In the genomic region with DNA sequence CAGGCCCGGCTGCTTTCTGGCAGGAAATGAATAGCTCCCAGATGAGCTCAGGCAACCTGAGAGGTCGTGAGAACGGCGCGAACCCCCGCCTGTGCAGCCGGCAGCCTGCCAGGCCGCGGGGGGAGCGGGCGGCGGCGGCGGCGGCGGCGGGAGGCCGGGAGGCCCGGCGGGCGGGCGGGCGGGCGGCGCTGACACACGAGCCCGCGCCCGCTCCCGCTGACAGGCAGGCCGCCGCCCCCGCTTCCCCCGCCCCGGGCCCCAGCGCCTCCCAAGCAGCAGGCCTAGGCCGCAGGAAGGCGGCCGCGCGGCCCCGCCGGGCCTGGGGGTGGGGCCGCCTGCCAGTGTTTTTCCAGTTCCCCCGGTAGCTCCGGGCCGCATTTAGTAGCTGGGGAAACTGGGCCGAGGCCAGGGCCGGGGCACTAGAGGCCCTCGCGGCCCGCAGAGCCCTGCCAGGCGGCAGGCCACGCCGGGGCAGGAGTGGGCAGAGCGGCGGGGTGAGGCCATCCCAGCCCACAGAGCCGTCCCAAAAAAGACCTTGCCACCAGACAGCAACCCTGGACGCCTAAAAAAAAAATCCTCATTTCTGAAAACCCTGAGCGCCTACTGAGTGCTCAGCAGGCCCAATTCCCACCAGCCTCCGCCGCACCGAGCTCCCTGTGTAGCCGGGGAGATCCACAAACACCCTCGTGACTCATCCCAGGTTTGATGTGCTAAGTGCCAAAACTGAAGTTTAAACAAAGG, we compare ENCODE assay signal across 8 cellular contexts. TPM values are rescaled to one million over a fixed set of nuclear protein-coding genes. Genes with fewer than 3 reads are reported as not detected.
A peak's percentile ranks its signal among the peaks of the same experiment; 100 is the strongest.
DNase-seq lines count a peak whose midpoint lies in the region; ATAC-seq and TF ChIP-seq lines count a peak whose summit lies in the region.

No MANE protein-coding gene starts in this region.

- H3K18ac ChIP-seq in neuronal stem cell (ENCODE audit: low read length): peak overlapping the region; percentile 93

- peak overlapping the region; percentile 86 for H2AFZ ChIP-seq in neuronal stem cell (ENCODE audit: low read length)

- peak in 9 of 10 experiments; percentile 22 to 63 (median 43) for DNase-seq in CD4-positive, alpha-beta T cell
- DNase-seq in GM20000 (ENCODE audit: low spot score): peak; percentile 90
- DNase-seq in HuH-7 (ENCODE audit: low spot score): peak; percentile 81
- DNase-seq in RKO (ENCODE audit: low spot score): peak; percentile 92
- DNase-seq in activated naive CD4-positive, alpha-beta T cell treated with anti-CD3 and anti-CD28 coated beads, Interleukin-2, amount 50 U/mL, for 16 hours: peak; percentile 75
- DNase-seq in neuronal stem cell (ENCODE audit: low spot score): peak; percentile 80
- DNase-seq in thoracic aorta (ENCODE audit: low spot score): peak; percentile 70

- intact Hi-C loops in CD4-positive, alpha-beta T cell (cut with DNase I, micrococcal nuclease): no loop called here

- no peak for TF ChIP-seq CTCF in CD4-positive, alpha-beta T cell (IDR thresholded peaks at IDR 0.05)
- no peak for TF ChIP-seq CTCF in GM20000 (IDR thresholded peaks at IDR 0.05; ENCODE audit: extremely low read depth, missing control alignments)
- TF ChIP-seq CTCF in gastroesophageal sphincter (IDR thresholded peaks at IDR 0.05): peak in 1 of 4 experiments; percentile 23
- TF ChIP-seq CTCF in thoracic aorta (IDR thresholded peaks at IDR 0.05): no peak

- H3K4me1 ChIP-seq in gastroesophageal sphincter (peaks cover 13 to 77% (median 45%) of the 10 kb centered on the region in 3 donors), neuronal stem cell (ENCODE audit: control insufficient read depth in 2 of 2, insufficient read depth in 1 of 2, low read depth in 1 of 2, low read length in 2 of 2) (peaks cover 26 to 31% of the 10 kb centered on the region in 2 donors), thoracic aorta (ENCODE audit: control insufficient read depth in 1 of 2, low read depth in 2 of 2) (peaks cover 18 to 45% of the 10 kb centered on the region in 2 donors)

- H3K36me3 ChIP-seq in gastroesophageal sphincter (no peaks in the 10 kb centered on the region), neuronal stem cell (replicated peaks in 1 of 2; ENCODE audit: control insufficient read depth in 2 of 2, insufficient read depth in 2 of 2, low read length in 2 of 2) (peaks cover 0 to 27% of the 10 kb centered on the region in 2 donors), thoracic aorta (no peaks in the 10 kb centered on the region)

- CTCF ChIA-PET in CD4-positive, alpha-beta T cell (lab: Charles Lee): no interaction called here

- peak overlapping the region; percentile 19 for H3K27ac Mint-ChIP-seq in CD4-positive, alpha-beta T cell

- H2BK15ac ChIP-seq in neuronal stem cell (ENCODE audit: low read length): peak overlapping the region; percentile 73

- no peak overlapping the region for H4K91ac ChIP-seq in neuronal stem cell (ENCODE audit: low read depth, low read length, poor library complexity)

- H2BK12ac ChIP-seq in neuronal stem cell (ENCODE audit: low read length): peak overlapping the region; percentile 97

- no peaks in the 10 kb centered on the region for H3K36me3 Mint-ChIP-seq in CD4-positive, alpha-beta T cell (ENCODE audit: low read depth)

- H3K9me3 Mint-ChIP-seq in CD4-positive, alpha-beta T cell: no peaks in the 10 kb centered on the region

- no peak overlapping the region for H3K14ac ChIP-seq in neuronal stem cell (ENCODE audit: low read length)

- peak overlapping the region; percentile 71 for H3K4me3 Mint-ChIP-seq in CD4-positive, alpha-beta T cell

- peaks cover 25% of the 10 kb centered on the region for H3K27me3 Mint-ChIP-seq in CD4-positive, alpha-beta T cell

- peak overlapping the region; percentile 77 for H3K23ac ChIP-seq in neuronal stem cell (ENCODE audit: low read depth, low read length, poor library complexity)

- ATAC-seq in CD4-positive, alpha-beta T cell (ENCODE audit: poor library complexity): peak; percentile 59
- ATAC-seq in gastroesophageal sphincter (peak; percentile 83), thoracic aorta (ENCODE audit: insufficient number of reproducible peaks, low FRiP score, low read depth) (peak; percentile 54)

- peaks cover 31% of the 10 kb centered on the region for H3K4me1 Mint-ChIP-seq in CD4-positive, alpha-beta T cell (ENCODE audit: low read depth)

- H3K4ac ChIP-seq in neuronal stem cell (ENCODE audit: low read length): no peak overlapping the region

- H2BK5ac ChIP-seq in neuronal stem cell (ENCODE audit: low read length): peak overlapping the region; percentile 48

- H2BK120ac ChIP-seq in neuronal stem cell (ENCODE audit: low read depth, low read length): no peak overlapping the region

- H2AK5ac ChIP-seq in neuronal stem cell (ENCODE audit: low read depth, low read length): no peak overlapping the region

- no peak for TF ChIP-seq EP300 in gastroesophageal sphincter (IDR thresholded peaks at IDR 0.05)

- no peak overlapping the region for H3K27ac ChIP-seq in CD4-positive, alpha-beta T cell (ENCODE audit: low read depth, low read length)
- H3K27ac ChIP-seq in gastroesophageal sphincter (peak overlapping the region; percentile 97 to 99 (median 98)), neuronal stem cell (replicated peaks; ENCODE audit: low read length) (peak overlapping the region; percentile 85), thoracic aorta (peak overlapping the region; percentile 91 to 97)

- no peak overlapping the region for H4K8ac ChIP-seq in neuronal stem cell (ENCODE audit: low read depth, low read length)

- peak overlapping the region; percentile 20 to 53 for H3K4me3 ChIP-seq in gastroesophageal sphincter
- peak overlapping the region; percentile 54 to 71 for H3K4me3 ChIP-seq in neuronal stem cell (ENCODE audit: low read length in 2 of 2)
- H3K4me3 ChIP-seq in thoracic aorta: peak overlapping the region; percentile 72

- peaks cover 30% of the 10 kb centered on the region for H3K27me3 ChIP-seq in CD4-positive, alpha-beta T cell (ENCODE audit: control insufficient read depth, insufficient read depth, low read length)
- no peaks in the 10 kb centered on the region for H3K27me3 ChIP-seq in gastroesophageal sphincter
- H3K27me3 ChIP-seq in neuronal stem cell (ENCODE audit: control insufficient read depth in 3 of 3, insufficient read depth in 3 of 3, low read depth in 1 of 3, low read length in 3 of 3): peaks cover 0 to 8% (median 0%) of the 10 kb centered on the region in 3 experiments
- no peaks in the 10 kb centered on the region for H3K27me3 ChIP-seq in thoracic aorta (replicated peaks; ENCODE audit: insufficient read depth)

- TF ChIP-seq POLR2A in gastroesophageal sphincter (IDR thresholded peaks at IDR 0.05): no peak

- peaks cover 6% of the 10 kb centered on the region for H3K79me1 ChIP-seq in neuronal stem cell (ENCODE audit: low read depth, low read length)

- H3K4me2 ChIP-seq in neuronal stem cell (ENCODE audit: insufficient read depth, low read length, poor library complexity, severe bottlenecking): peak overlapping the region; percentile 85

- no peaks in the 10 kb centered on the region for H3K9me3 ChIP-seq in CD4-positive, alpha-beta T cell (ENCODE audit: control insufficient read depth, low read length)
- H3K9me3 ChIP-seq in gastroesophageal sphincter (no peaks in the 10 kb centered on the region), neuronal stem cell (replicated peaks in 1 of 2; ENCODE audit: control insufficient read depth in 2 of 2, insufficient read depth in 1 of 2, low read depth in 1 of 2, low read length in 2 of 2) (no peaks in the 10 kb centered on the region), thoracic aorta (no peaks in the 10 kb centered on the region)

- 12 to 13% methylated on average over 3 of the region's 65 CpGs for WGBS in gastroesophageal sphincter (ENCODE audit: low coverage in 1 of 2), 2 donors
- no CpG with 5 or more reads among the region's 65 CpGs for WGBS in neuronal stem cell (ENCODE audit: extremely low coverage in 2 of 2, insufficient read length in 2 of 2, insufficient replicate concordance in 1 of 2), 2 donors

- no peak overlapping the region for H3K9ac ChIP-seq in neuronal stem cell (ENCODE audit: low read depth, low read length, poor library complexity)

- POLR2A ChIA-PET in CD4-positive, alpha-beta T cell (lab: Charles Lee): interaction anchor here (1.0 kb wide), 2 partner anchors 165 to 255 kb away, joined by 3 read pairs; no protein-coding TSS in a partner anchor

RNA-seq across cellular contexts. Expression of a gene that starts 5.6 kb away (rescaled TPM):
- 1 to 10 TPM in 1 of 2 experiments, under 1 TPM in 1; 0.89 to 1.5 TPM for total RNA-seq in CD4-positive, alpha-beta T cell
- 10 to 100 TPM in 3 of 4 donors, 1 to 10 TPM in 1; 9.6 to 31.5 (median 15.4) TPM for total RNA-seq in gastroesophageal sphincter
- polyA plus RNA-seq in neuronal stem cell (2013, experiment 1 of 2): 29.1 TPM
- polyA plus RNA-seq in neuronal stem cell (2013, experiment 2 of 2): 30.9 TPM
- 10 to 100 TPM; 29.3 to 60.5 TPM for total RNA-seq in thoracic aorta

Comparison
In these comparisons a context has a peak if more than half of its experiments do, and no peak if none do; other contexts are left out.
1. RNA of a gene that starts 5.6 kb away (total RNA-seq): 29.3 to 60.5 TPM in thoracic aorta and 9.6 to 31.5 TPM in gastroesophageal sphincter; 0.89 to 1.5 TPM in CD4-positive, alpha-beta T cell; every median in the first group is over 4 times any median in the second.
2. Peak in every context shown above with its lines, with median percentiles within 50 percentile points of each other: ATAC-seq, DNase-seq and H3K4me3 ChIP-seq.